In genomic region chr13:47334173-47334572, GRCh38 we compare ENCODE assay signal across 1 cellular context.
A peak's percentile ranks its signal among the peaks of the same experiment; 100 is the strongest.
TF ChIP-seq lines count a peak whose summit lies in the region.

No MANE protein-coding gene starts in this region.

TF ChIP-seq in SK-N-SH, 30 proteins besides CTCF, POLR2A, EP300 and RAD21 (continued from another document):
- TF ChIP-seq REST (IDR thresholded peaks at IDR 0.05; ENCODE audit: low read depth, low read length), result no peak
- TF ChIP-seq ZBTB33 (IDR thresholded peaks at IDR 0.05; ENCODE audit: borderline replicate concordance, low read depth), result 0 out of 2 replicates have a peak, but pooled peaks have one; percentile 33
- TF ChIP-seq RFX5 (IDR thresholded peaks at IDR 0.05; ENCODE audit: low read length), result no peak
- 0 out of 2 replicates have a peak, but pooled peaks have one; percentile 42 for TF ChIP-seq TEAD4 (IDR thresholded peaks at IDR 0.05; ENCODE audit: borderline replicate concordance, insufficient read depth)
- no peak for TF ChIP-seq POLR2AphosphoS5 (IDR thresholded peaks at IDR 0.05; ENCODE audit: low read depth, low read length)
- TF ChIP-seq GABPA (IDR thresholded peaks at IDR 0.05; ENCODE audit: low read depth), result no peak
- peak; percentile 84 for TF ChIP-seq NFIC (IDR thresholded peaks at IDR 0.05; ENCODE audit: borderline replicate concordance)
- peak; percentile 71; the same call in 1 of the 2 replicates for TF ChIP-seq MAX (IDR thresholded peaks at IDR 0.05; ENCODE audit: low read depth)
